Comparison of ENCODE assay signal across 8 cellular contexts in the genomic region with DNA sequence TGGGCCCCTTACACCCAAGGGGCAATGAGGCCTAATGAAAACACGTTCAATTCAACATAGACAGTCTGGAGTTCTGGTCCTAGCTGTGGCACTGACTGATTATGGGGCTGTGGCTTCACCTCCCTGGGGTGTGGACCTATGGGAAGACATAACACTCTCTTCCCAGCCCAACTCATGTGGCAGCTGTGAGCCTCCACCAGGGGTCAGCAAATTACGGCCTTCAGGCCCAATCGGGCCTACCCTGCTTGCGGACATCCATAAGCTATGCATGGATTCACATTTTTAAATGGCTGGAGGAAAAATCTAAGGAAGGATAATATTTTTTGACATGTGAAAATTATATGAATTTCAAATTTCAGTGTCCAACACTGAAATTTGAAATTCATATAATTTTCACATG.
DNase-seq lines count a peak whose midpoint lies in the region; ATAC-seq and TF ChIP-seq lines count a peak whose summit lies in the region.

No MANE protein-coding gene starts in this region.

- ATAC-seq in GM18511 (IDR thresholded peaks at IDR 0.05; ENCODE audit: unreplicated experiment) (peak; percentile 63), GM21723 (IDR thresholded peaks at IDR 0.05; ENCODE audit: unreplicated experiment) (no peak)

- intact Hi-C loops in left ventricle myocardium inferior (cut with micrococcal nuclease) = loop anchor here (10.0 kb wide), 1 partner anchor 99 kb away; a partner anchor contains a TSS
- intact Hi-C loops in thyroid gland (cut with DNase I) = loop anchor here (2.0 to 10.0 kb wide), 2 partner anchors 69 to 103 kb away; no protein-coding TSS in a partner anchor

- H3K27ac ChIP-seq in left ventricle myocardium inferior (replicated peaks) (no peak overlapping the region), thyroid gland (no peak overlapping the region)

- H3K4me3 ChIP-seq in left ventricle myocardium inferior (no peak overlapping the region), thyroid gland (replicated peaks in 1 of 3) (no peak overlapping the region)

- H3K36me3 ChIP-seq in left ventricle myocardium inferior (no peaks in the 10 kb centered on the region), thyroid gland (no peaks in the 10 kb centered on the region)

- WGBS in thyroid gland, 2 donors = 47 to 50% methylated on average over 4 of the region's 4 CpGs

- H3K4me1 ChIP-seq in left ventricle myocardium inferior = no peaks in the 10 kb centered on the region
- H3K4me1 ChIP-seq in thyroid gland = no peaks in the 10 kb centered on the region

- peaks cover 5% of the 10 kb centered on the region for H3K9me3 ChIP-seq in left ventricle myocardium inferior (replicated peaks)
- no peaks in the 10 kb centered on the region for H3K9me3 ChIP-seq in thyroid gland

- H3K27me3 ChIP-seq in left ventricle myocardium inferior (ENCODE audit: low read depth) (no peaks in the 10 kb centered on the region), thyroid gland (no peaks in the 10 kb centered on the region)

- DNase-seq in C1 segment of cervical spinal cord (lab: John Stamatoyannopoulos, UW) (peak in 9 of 14 donors; percentile 14 to 74 (median 45)), RPMI8226 (peak; percentile 58), left ventricle myocardium inferior (peak; percentile 33), thyroid gland (peak; percentile 66 to 74), middle frontal gyrus (ENCODE audit: extremely low spot score, low spot score) (no peak)
- no peak for DNase-seq in stimulated activated CD4-positive, alpha-beta T cell treated with anti-CD3 and anti-CD28 coated beads, Interleukin-4, amount 100 ng/mL, for 4 hours

- no peak for TF ChIP-seq POLR2A in thyroid gland (IDR thresholded peaks at IDR 0.05)

- TF ChIP-seq CTCF in left ventricle myocardium inferior (IDR thresholded peaks at IDR 0.05; ENCODE audit: borderline replicate concordance) (peak; percentile 71), thyroid gland (IDR thresholded peaks at IDR 0.05) (peak; percentile 53 to 83 (median 70))

Comparison
In these comparisons a context has a peak if more than half of its experiments do, and no peak if none do; other contexts are left out.
1. DNase-seq: peak in C1 segment of cervical spinal cord (9 of 14), RPMI8226 (single experiment), left ventricle myocardium inferior (single experiment) and thyroid gland (2 of 2); none in stimulated activated CD4-positive, alpha-beta T cell treated with anti-CD3 and anti-CD28 coated beads, Interleukin-4, amount 100 ng/mL, for 4 hours (0 of 2) and middle frontal gyrus (single experiment).